15 cellular contexts compared by ENCODE assay signal in the genomic region with DNA sequence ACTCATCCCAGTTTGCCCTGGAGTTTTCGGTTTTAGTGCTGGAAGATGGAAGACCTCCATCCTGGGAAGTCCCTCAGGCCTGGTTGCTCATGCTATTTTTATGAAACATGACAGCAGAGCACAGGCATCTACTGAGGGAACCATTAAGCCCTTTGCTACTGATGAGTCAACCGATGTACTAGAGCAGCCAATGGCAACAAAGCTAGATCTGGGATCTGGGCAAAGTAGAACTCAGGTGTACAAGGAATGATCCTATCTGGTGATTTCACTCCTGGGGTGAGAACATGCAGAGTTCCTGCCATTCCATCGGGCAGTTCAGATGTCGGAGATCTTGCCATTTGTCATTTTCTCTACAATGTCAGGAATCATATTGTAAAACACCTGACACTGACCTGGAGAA.
"Had no signal": no experiment of that assay in that cellular context is flagged by ENCODE, and none has a peak within 500 bp of the region (broad histone marks: within the 10 kb centered on the region; RNA-seq: fewer than 3 reads in every experiment).

No MANE protein-coding gene starts in this region.

- H3K4me3 Mint-ChIP-seq: activated CD4-positive, alpha-beta memory T cell treated with anti-CD3 and anti-CD28 coated beads, Interleukin-2, amount 10 ng/mL, durations not matched to agents 7 days and 5 days; activated CD4-positive, alpha-beta T cell treated with anti-CD3 and anti-CD28 coated beads for 36 hours; activated T-cell treated with anti-CD3 and anti-CD28 coated beads, Interleukin-2, amount 50 U/mL, for 4 hours; naive B cell; stimulated activated effector memory CD8-positive, alpha-beta T cell treated with anti-CD3 and anti-CD28 coated beads, Interleukin-12 subunit alpha, Interleukin-12 subunit beta, amount 100 ng/mL, for 72 hours; T-helper 1 cell treated with Interleukin-12 subunit alpha and Interleukin-12 subunit beta and Interleukin-4 antibody, amounts not matched to agents 30 μg/mL and 1 μg/mL, for 36 hours had no signal

- H3K9me3 ChIP-seq: heart left ventricle, left lung had no signal

- H3K27me3 ChIP-seq: dorsolateral prefrontal cortex, foreskin keratinocyte, heart left ventricle, left lung had no signal

- H3K36me3 Mint-ChIP-seq: naive B cell; stimulated activated effector memory CD8-positive, alpha-beta T cell treated with anti-CD3 and anti-CD28 coated beads, Interleukin-12 subunit alpha, Interleukin-12 subunit beta, amount 100 ng/mL, for 72 hours had no signal

- H3K27ac ChIP-seq: dorsolateral prefrontal cortex, foreskin keratinocyte, heart left ventricle, left lung, parathyroid adenoma had no signal

- H3K9me3 Mint-ChIP-seq: activated CD4-positive, alpha-beta memory T cell treated with anti-CD3 and anti-CD28 coated beads, Interleukin-2, amount 10 ng/mL, durations not matched to agents 7 days and 5 days; activated T-cell treated with anti-CD3 and anti-CD28 coated beads, Interleukin-2, amount 50 U/mL, for 4 hours; stimulated activated effector memory CD8-positive, alpha-beta T cell treated with anti-CD3 and anti-CD28 coated beads, Interleukin-12 subunit alpha, Interleukin-12 subunit beta, amount 100 ng/mL, for 72 hours; T-helper 1 cell treated with Interleukin-12 subunit alpha and Interleukin-12 subunit beta and Interleukin-4 antibody, amounts not matched to agents 30 μg/mL and 1 μg/mL, for 36 hours had no signal

- H3K27ac Mint-ChIP-seq: activated CD4-positive, alpha-beta memory T cell treated with anti-CD3 and anti-CD28 coated beads, Interleukin-2, amount 10 ng/mL, durations not matched to agents 7 days and 5 days; activated CD4-positive, alpha-beta T cell treated with anti-CD3 and anti-CD28 coated beads for 36 hours; naive B cell; stimulated activated effector memory CD8-positive, alpha-beta T cell treated with anti-CD3 and anti-CD28 coated beads, Interleukin-12 subunit alpha, Interleukin-12 subunit beta, amount 100 ng/mL, for 72 hours; T-helper 1 cell treated with Interleukin-12 subunit alpha and Interleukin-12 subunit beta and Interleukin-4 antibody, amounts not matched to agents 30 μg/mL and 1 μg/mL, for 36 hours had no signal

- H3K4me1 Mint-ChIP-seq: activated CD4-positive, alpha-beta memory T cell treated with anti-CD3 and anti-CD28 coated beads, Interleukin-2, amount 10 ng/mL, durations not matched to agents 7 days and 5 days; activated CD4-positive, alpha-beta T cell treated with anti-CD3 and anti-CD28 coated beads for 36 hours; naive B cell; stimulated activated effector memory CD8-positive, alpha-beta T cell treated with anti-CD3 and anti-CD28 coated beads, Interleukin-12 subunit alpha, Interleukin-12 subunit beta, amount 100 ng/mL, for 72 hours had no signal

- H3K4me1 ChIP-seq: foreskin keratinocyte, heart left ventricle, left lung had no signal

- H3K4me3 ChIP-seq: dorsolateral prefrontal cortex, heart left ventricle, left lung had no signal

- H2AFZ ChIP-seq: parathyroid adenoma had no signal

- H3K9ac ChIP-seq: parathyroid adenoma had no signal

- H3K36me3 ChIP-seq: heart left ventricle, left lung had no signal

- ATAC-seq: activated CD4-positive, alpha-beta T cell treated with anti-CD3 and anti-CD28 coated beads for 36 hours; activated T-cell treated with anti-CD3 and anti-CD28 coated beads, Interleukin-2, amount 50 U/mL, for 4 hours; foreskin keratinocyte; heart left ventricle; left lung; stimulated activated effector memory CD8-positive, alpha-beta T cell treated with anti-CD3 and anti-CD28 coated beads, Interleukin-12 subunit alpha, Interleukin-12 subunit beta, amount 100 ng/mL, for 72 hours had no signal

- DNase-seq: activated CD4-positive, alpha-beta memory T cell treated with anti-CD3 and anti-CD28 coated beads, Interleukin-2, amount 10 ng/mL, durations not matched to agents 7 days and 5 days; activated CD4-positive, alpha-beta T cell treated with anti-CD3 and anti-CD28 coated beads for 36 hours; activated effector memory CD4-positive, alpha-beta T cell treated with Interleukin-2 at 50 U/mL for 16 hours; activated naive CD4-positive, alpha-beta T cell treated with anti-CD3 and anti-CD28 coated beads, Interleukin-2, amount 50 U/mL, for 16 hours; activated T-cell treated with anti-CD3 and anti-CD28 coated beads, Interleukin-2, amount 50 U/mL, for 4 hours; dorsolateral prefrontal cortex; foreskin keratinocyte; heart left ventricle; left lung; mammary epithelial cell; naive B cell; retina had no signal
